ENCODE assay signal across 13 cellular contexts in genomic region chr16:68070811-68071546, GRCh38. TPM values are rescaled to one million over a fixed set of nuclear protein-coding genes. Genes with fewer than 3 reads are reported as not detected.
A peak's percentile ranks its signal among the peaks of the same experiment; 100 is the strongest.
DNase-seq lines count a peak whose midpoint lies in the region; ATAC-seq, FAIRE-seq and TF ChIP-seq lines count a peak whose summit lies in the region.
"Had no signal": no experiment of that assay in that cellular context is flagged by ENCODE, and none has a peak within 500 bp of the region (broad histone marks: within the 10 kb centered on the region; RNA-seq: fewer than 3 reads in every experiment).

No MANE protein-coding gene starts in this region.

- H2AFZ ChIP-seq in PC-9: no peak overlapping the region

- no peaks in the 10 kb centered on the region for H3K27me3 ChIP-seq in aorta (ENCODE audit: control insufficient read depth in 1 of 2, insufficient read depth in 2 of 2, low read length in 1 of 2)
- H3K27me3 ChIP-seq in PC-9 (ENCODE audit: insufficient read depth, low read depth): no peaks in the 10 kb centered on the region
- H3K27me3 ChIP-seq: dorsolateral prefrontal cortex, heart right ventricle had no signal

- peaks cover 1 to 4% of the 10 kb centered on the region in 2 donors for H3K4me1 ChIP-seq in aorta (ENCODE audit: control insufficient read depth in 1 of 2, insufficient read depth in 2 of 2, low read length in 2 of 2)
- H3K4me1 ChIP-seq in PC-9 (replicated peaks; ENCODE audit: insufficient read depth): no peaks in the 10 kb centered on the region

- H3K4me3 Mint-ChIP-seq in activated CD4-positive, alpha-beta memory T cell treated with anti-CD3 and anti-CD28 coated beads for 36 hours: no peak overlapping the region
- no peak overlapping the region for H3K4me3 Mint-ChIP-seq in osteocyte (ENCODE audit: unreplicated experiment)

- H3K9me2 ChIP-seq in PC-9 (ENCODE audit: insufficient read depth): no peaks in the 10 kb centered on the region

- peaks cover 69% of the 10 kb centered on the region for H3K4me1 Mint-ChIP-seq in activated CD4-positive, alpha-beta memory T cell treated with anti-CD3 and anti-CD28 coated beads for 36 hours (ENCODE audit: low read depth)
- peaks cover 7% of the 10 kb centered on the region for H3K4me1 Mint-ChIP-seq in osteocyte (ENCODE audit: unreplicated experiment)

- no peaks in the 10 kb centered on the region for H3K27me3 Mint-ChIP-seq in activated CD4-positive, alpha-beta memory T cell treated with anti-CD3 and anti-CD28 coated beads for 36 hours
- no peaks in the 10 kb centered on the region for H3K27me3 Mint-ChIP-seq in osteocyte (ENCODE audit: unreplicated experiment)

- intact Hi-C loops in activated CD4-positive, alpha-beta memory T cell treated with anti-CD3 and anti-CD28 coated beads for 36 hours (cut with micrococcal nuclease): loop anchor here (2.0 kb wide), 1 partner anchor 14 kb away; the partner anchor contains the start of gene NFATC3
- intact Hi-C loops in aorta (cut with DNase I): no loop called here
- intact Hi-C loops in PC-9 (cut with micrococcal nuclease; ENCODE audit: unreplicated experiment): no loop called here

- POLR2A ChIA-PET in activated CD4-positive, alpha-beta memory T cell treated with anti-CD3 and anti-CD28 coated beads for 36 hours (lab: Charles Lee): interaction anchor here (2.9 to 3.5 kb wide), 2 partner anchors 9 to 14 kb away, joined by 14 to 15 read pairs; partner anchors contain the start of gene NFATC3
- POLR2A ChIA-PET in PC-9 (lab: Charles Lee; ENCODE audit: unreplicated experiment): no interaction called here

- no peak overlapping the region for H3K4me2 ChIP-seq in PC-9

- no peaks in the 10 kb centered on the region for H3F3A ChIP-seq in PC-9 (ENCODE audit: insufficient read depth, low read depth)

- DNase-seq in GM12891 (ENCODE audit: insufficient read length, low spot score): no peak
- DNase-seq in activated CD4-positive, alpha-beta memory T cell treated with anti-CD3 and anti-CD28 coated beads for 36 hours: no peak
- DNase-seq in osteocyte (ENCODE audit: extremely low spot score, unreplicated experiment): peak; percentile 62
- DNase-seq in aorta: no peak
- DNase-seq in NOMO-1 treated with dmso at 0.1 percent for 144 hours (lab: John Stamatoyannopoulos, UW; ENCODE audit: unreplicated experiment): no peak
- DNase-seq in PC-9: no peak
- DNase-seq: activated effector memory CD4-positive, alpha-beta T cell treated with Interleukin-2 at 50 U/mL for 16 hours; dorsolateral prefrontal cortex; heart right ventricle; NCI-H82; small intestine had no signal

- H3K27ac Mint-ChIP-seq in activated CD4-positive, alpha-beta memory T cell treated with anti-CD3 and anti-CD28 coated beads for 36 hours: peak overlapping the region; percentile 83
- no peak overlapping the region for H3K27ac Mint-ChIP-seq in osteocyte (ENCODE audit: unreplicated experiment)

- peaks cover 56% of the 10 kb centered on the region for H3K36me3 Mint-ChIP-seq in activated CD4-positive, alpha-beta memory T cell treated with anti-CD3 and anti-CD28 coated beads for 36 hours
- peaks cover 21% of the 10 kb centered on the region for H3K36me3 Mint-ChIP-seq in osteocyte (ENCODE audit: unreplicated experiment)

- TF ChIP-seq CTCF in osteocyte (IDR thresholded peaks at IDR 0.05): no peak
- TF ChIP-seq CTCF in PC-9 (conservative IDR thresholded peaks at IDR 0.05): no peak

- no peak for TF ChIP-seq POLR2A in GM12891 (IDR thresholded peaks at IDR 0.05; ENCODE audit: low read depth, low read length)

- no peaks in the 10 kb centered on the region for H3K36me3 ChIP-seq in aorta (ENCODE audit: control insufficient read depth in 1 of 2, insufficient read depth in 2 of 2, low read length in 1 of 2)
- H3K36me3 ChIP-seq in PC-9 (ENCODE audit: low read depth): 0 out of 2 replicates have a peak, but pooled peaks cover 4% of the 10 kb centered on the region

- peak; percentile 82 for FAIRE-seq in GM12891 (lab: Jason Lieb, UNC)
- FAIRE-seq: small intestine had no signal

- H3K4me3 ChIP-seq in aorta (ENCODE audit: low read length in 2 of 2) (no peak overlapping the region), PC-9 (no peak overlapping the region)
- H3K4me3 ChIP-seq: dorsolateral prefrontal cortex, heart right ventricle had no signal

- no peak overlapping the region for H3K27ac ChIP-seq in aorta (ENCODE audit: low read depth in 1 of 2, low read length in 2 of 2)
- no peak overlapping the region for H3K27ac ChIP-seq in PC-9
- H3K27ac ChIP-seq: dorsolateral prefrontal cortex had no signal

- ATAC-seq in GM21825 (IDR thresholded peaks at IDR 0.05; ENCODE audit: unreplicated experiment) (peak; percentile 31), aorta (ENCODE audit: low FRiP score) (no peak)

- H3K9me3 ChIP-seq in aorta (ENCODE audit: control insufficient read depth, low read length): no peaks in the 10 kb centered on the region
- no peaks in the 10 kb centered on the region for H3K9me3 ChIP-seq in PC-9 (ENCODE audit: insufficient read depth, low read depth)
- H3K9me3 ChIP-seq: heart right ventricle had no signal

- BruUV-seq in PC-9 (replicated peaks; lab: Mats Ljungman, UMichigan): no TSS peak

- no peaks in the 10 kb centered on the region for H4K20me1 ChIP-seq in PC-9 (ENCODE audit: insufficient read depth)

- WGBS in aorta, 2 donors: 75 to 79% methylated on average over 14 of the region's 14 CpGs

- no peaks in the 10 kb centered on the region for H3K79me2 ChIP-seq in PC-9 (ENCODE audit: low read depth)

- CTCF ChIA-PET in activated CD4-positive, alpha-beta memory T cell treated with anti-CD3 and anti-CD28 coated beads for 36 hours (lab: Charles Lee): interaction anchor here (0.8 to 2.3 kb wide), 8 partner anchors 8 to 159 kb away, joined by 3 to 9 read pairs (median 5); partner anchors contain the start of gene NFATC3
- CTCF ChIA-PET in PC-9 (lab: Charles Lee): interaction anchor here (0.7 kb wide), 1 partner anchor 30 kb away, joined by 3 read pairs; no protein-coding TSS in a partner anchor

- no peaks in the 10 kb centered on the region for H3K9me3 Mint-ChIP-seq in activated CD4-positive, alpha-beta memory T cell treated with anti-CD3 and anti-CD28 coated beads for 36 hours
- H3K9me3 Mint-ChIP-seq in osteocyte (ENCODE audit: unreplicated experiment): no peaks in the 10 kb centered on the region

TF ChIP-seq in GM12891, 5 proteins besides CTCF, POLR2A, EP300 and RAD21:
- no peak for TF ChIP-seq SPI1 (IDR thresholded peaks at IDR 0.05; ENCODE audit: low read depth, low read length)
- TF ChIP-seq POLR2AphosphoS5 (IDR thresholded peaks at IDR 0.05; ENCODE audit: low read depth, low read length): no peak
- no peak for TF ChIP-seq PAX5 (IDR thresholded peaks at IDR 0.05; ENCODE audit: insufficient read depth, low read length, severe bottlenecking)
- no peak for TF ChIP-seq POU2F2 (IDR thresholded peaks at IDR 0.05; ENCODE audit: low read depth, low read length)
- no peak for TF ChIP-seq TAF1 (IDR thresholded peaks at IDR 0.05; ENCODE audit: low read depth, low read length)
TF ChIP-seq in GM12891: peak in this region for 0.

RNA-seq across cellular contexts. Expression of gene NFATC3, which starts 14.2 kb away (rescaled TPM):
- polyA plus RNA-seq in GM12891 (2012; ENCODE audit: low read depth, missing spikeins): 8.3 TPM
- total RNA-seq in activated CD4-positive, alpha-beta memory T cell treated with anti-CD3 and anti-CD28 coated beads for 36 hours: 10 to 100 TPM; 83.4 to 85.2 TPM
- 42.0 and 42.3 TPM in 2 replicates for total RNA-seq in osteocyte
- 10 to 100 TPM; 38.1 to 48.4 TPM for total RNA-seq in aorta
- 10 to 100 TPM; 10.3 to 10.4 TPM for polyA plus RNA-seq in aorta
- total RNA-seq in PC-9 (2021): 37.2 and 43.7 TPM in 2 replicates

RNA-seq across cellular contexts. Expression of gene DUS2, which starts 47.9 kb away (rescaled TPM):
- polyA plus RNA-seq in GM12891 (2012; ENCODE audit: low read depth, missing spikeins): 19.2 TPM
- total RNA-seq in activated CD4-positive, alpha-beta memory T cell treated with anti-CD3 and anti-CD28 coated beads for 36 hours: 10 to 100 TPM; 29.2 to 29.4 TPM
- total RNA-seq in osteocyte (13.6 and 17.2 TPM in 2 replicates), aorta (10 to 100 TPM in 1 of 2 donors, 1 to 10 TPM in 1; 5.4 to 13.1 TPM), PC-9 (2021) (25.4 and 29.7 TPM in 2 replicates)
- polyA plus RNA-seq in aorta: 1 to 10 TPM; 3.0 to 8.9 TPM

RNA-seq across cellular contexts. Expression of gene DDX28, which starts 47.9 kb away (rescaled TPM):
- 14.8 TPM for polyA plus RNA-seq in GM12891 (2012; ENCODE audit: low read depth, missing spikeins)
- 10 to 100 TPM; 12.8 to 14.5 TPM for total RNA-seq in activated CD4-positive, alpha-beta memory T cell treated with anti-CD3 and anti-CD28 coated beads for 36 hours
- total RNA-seq in osteocyte (7.5 and 8.8 TPM in 2 replicates), aorta (1 to 10 TPM; 4.3 to 5.3 TPM), PC-9 (2021) (6.3 and 7.5 TPM in 2 replicates)
- 1 to 10 TPM; 3.6 to 4.8 TPM for polyA plus RNA-seq in aorta

RNA-seq across cellular contexts. Expression of gene DPEP2NB, which starts 55.3 kb away (rescaled TPM):
- not detected for polyA plus RNA-seq in GM12891 (2012; ENCODE audit: low read depth, missing spikeins)
- total RNA-seq in activated CD4-positive, alpha-beta memory T cell treated with anti-CD3 and anti-CD28 coated beads for 36 hours: not detected
- not detected in 2 replicates for total RNA-seq in osteocyte
- not detected for total RNA-seq in aorta
- polyA plus RNA-seq in aorta: not detected
- total RNA-seq in PC-9 (2021): not detected in 2 replicates
- total RNA-seq: heart right ventricle; T-helper 1 cell treated with Interleukin-12 subunit alpha and Interleukin-12 subunit beta and Interleukin-4 antibody, amounts not matched to agents 30 ng/mL and 1 ng/mL, for 36 hours had no signal
- polyA plus RNA-seq: heart right ventricle, small intestine had no signal
